Comparison of ENCODE assay signal across 11 cellular contexts in the genomic region with DNA sequence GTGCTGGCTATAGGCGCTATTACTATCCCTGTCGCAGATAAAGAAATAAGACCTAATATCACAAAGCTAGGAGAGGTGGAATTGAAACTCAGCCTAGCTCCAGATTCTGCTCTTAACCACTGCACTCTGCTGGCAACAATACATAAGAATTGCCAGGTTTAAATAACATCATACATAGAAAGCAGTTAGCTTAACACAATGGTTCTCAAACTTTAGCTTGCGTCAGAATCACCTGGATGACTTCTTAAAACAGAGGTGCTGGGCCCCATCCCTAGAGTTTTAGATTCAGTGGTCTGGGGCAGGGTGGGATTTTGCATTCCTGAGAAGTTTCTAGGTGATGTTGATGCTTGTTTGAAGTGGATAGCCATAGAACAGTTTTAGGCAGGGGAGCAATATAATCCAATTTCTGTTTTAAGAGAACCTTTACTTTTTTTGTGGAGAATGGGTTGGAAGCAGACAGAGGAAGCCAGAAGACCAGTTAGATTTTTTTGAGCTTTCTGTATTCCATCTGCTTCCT. TPM values are rescaled to one million over a fixed set of nuclear protein-coding genes. Genes with fewer than 3 reads are reported as not detected.
DNase-seq lines count a peak whose midpoint lies in the region; ATAC-seq and TF ChIP-seq lines count a peak whose summit lies in the region.
"Had no signal": no experiment of that assay in that cellular context is flagged by ENCODE, and none has a peak within 500 bp of the region (broad histone marks: within the 10 kb centered on the region; RNA-seq: fewer than 3 reads in every experiment).

No MANE protein-coding gene starts in this region.

- no peak overlapping the region for H3K4me2 ChIP-seq in mesenchymal stem cell (ENCODE audit: low read length, poor library complexity, severe bottlenecking)

- WGBS in mesenchymal stem cell: 100% methylated on average over 3 of the region's 3 CpGs

- no peak overlapping the region for H2AK5ac ChIP-seq in mesenchymal stem cell (ENCODE audit: low read length, severe bottlenecking)

- peak overlapping the region; percentile 55 for H3K27ac Mint-ChIP-seq in activated naive CD8-positive, alpha-beta T cell treated with anti-CD3 and anti-CD28 coated beads, Interleukin-2, amount 10 ng/mL, durations not matched to agents 7 days and 5 days

- H3K4ac ChIP-seq in mesenchymal stem cell (ENCODE audit: low read depth in 1 of 2, low read length in 2 of 2): peak overlapping the region in 1 of 2 experiments; percentile 12

- H3K18ac ChIP-seq in mesenchymal stem cell (ENCODE audit: low read depth in 1 of 2, low read length in 2 of 2): no peak overlapping the region

- H3K27me3 ChIP-seq in mesenchymal stem cell (ENCODE audit: control insufficient read depth in 1 of 2, insufficient read depth in 1 of 2, low read length in 2 of 2): no peaks in the 10 kb centered on the region
- no peaks in the 10 kb centered on the region for H3K27me3 ChIP-seq in WERI-Rb-1 (ENCODE audit: insufficient read depth, low read depth, severe bottlenecking)

- peaks cover 14% of the 10 kb centered on the region for H3K4me1 Mint-ChIP-seq in activated naive CD8-positive, alpha-beta T cell treated with anti-CD3 and anti-CD28 coated beads, Interleukin-2, amount 10 ng/mL, durations not matched to agents 7 days and 5 days

- H2BK5ac ChIP-seq in mesenchymal stem cell (ENCODE audit: low read depth, low read length, poor library complexity, severe bottlenecking): no peak overlapping the region

- no peak overlapping the region for H3K14ac ChIP-seq in mesenchymal stem cell (ENCODE audit: low read length in 2 of 2)

- no peaks in the 10 kb centered on the region for H3K9me3 ChIP-seq in HEK293 (ENCODE audit: control insufficient read depth, insufficient read depth, low read depth, low read length)
- no peaks in the 10 kb centered on the region for H3K9me3 ChIP-seq in mesenchymal stem cell (ENCODE audit: control insufficient read depth, low read length)
- H3K9me3 ChIP-seq in WERI-Rb-1 (ENCODE audit: severe bottlenecking): no peaks in the 10 kb centered on the region

- H2BK120ac ChIP-seq in mesenchymal stem cell (ENCODE audit: low read depth, low read length): no peak overlapping the region

- H3K9ac ChIP-seq in mesenchymal stem cell (ENCODE audit: low read length): peak overlapping the region; percentile 93

- peaks cover 4% of the 10 kb centered on the region for H3K36me3 Mint-ChIP-seq in activated naive CD8-positive, alpha-beta T cell treated with anti-CD3 and anti-CD28 coated beads, Interleukin-2, amount 10 ng/mL, durations not matched to agents 7 days and 5 days

- no peak overlapping the region for H4K91ac ChIP-seq in mesenchymal stem cell (ENCODE audit: low read length)

- no peak overlapping the region for H2AFZ ChIP-seq in mesenchymal stem cell (ENCODE audit: low read depth, low read length)

- no peak for TF ChIP-seq CTCF in AG10803 (conservative IDR thresholded peaks at IDR 0.05; ENCODE audit: low read length)
- TF ChIP-seq CTCF in HEK293 (tag by site-specific recombination; IDR thresholded peaks at IDR 0.05): no peak
- TF ChIP-seq CTCF in WERI-Rb-1 (IDR thresholded peaks at IDR 0.05; ENCODE audit: low read depth, low read length): no peak

- no peak overlapping the region for H2BK15ac ChIP-seq in mesenchymal stem cell (ENCODE audit: low read depth, poor library complexity, severe bottlenecking)

- H3K36me3 ChIP-seq in HEK293 (ENCODE audit: control insufficient read depth in 2 of 2, insufficient read depth in 1 of 2, low read length in 2 of 2): peaks cover 0 to 27% of the 10 kb centered on the region in 2 experiments; a peak in 1 of 3 replicates
- H3K36me3 ChIP-seq in mesenchymal stem cell (ENCODE audit: control insufficient read depth in 1 of 2, insufficient read depth in 2 of 2, low read depth in 1 of 2, low read length in 2 of 2): peaks cover 15 to 27% of the 10 kb centered on the region in 2 experiments
- peaks cover 5% of the 10 kb centered on the region for H3K36me3 ChIP-seq in WERI-Rb-1

- ATAC-seq in activated naive CD8-positive, alpha-beta T cell treated with anti-CD3 and anti-CD28 coated beads, Interleukin-2, amount 10 ng/mL, durations not matched to agents 7 days and 5 days (ENCODE audit: low read depth): no peak
- no peak for ATAC-seq in HG03378 (IDR thresholded peaks at IDR 0.05; ENCODE audit: unreplicated experiment)

- DNase-seq in AG10803 (ENCODE audit: low read depth) (no peak), mesenchymal stem cell (no peak), NCI-H446 (lab: John Stamatoyannopoulos, UW) (no peak), WERI-Rb-1 (no peak), DMS114 treated with DMSO at 0.1 percent for 48 hours (lab: John Stamatoyannopoulos, UW; ENCODE audit: unreplicated experiment) (no peak)
- DNase-seq in activated naive CD8-positive, alpha-beta T cell treated with anti-CD3 and anti-CD28 coated beads, Interleukin-2, amount 10 ng/mL, durations not matched to agents 7 days and 5 days: no peak

- peak overlapping the region; percentile 86 for H3K4me3 Mint-ChIP-seq in activated naive CD8-positive, alpha-beta T cell treated with anti-CD3 and anti-CD28 coated beads, Interleukin-2, amount 10 ng/mL, durations not matched to agents 7 days and 5 days

- POLR2A ChIA-PET in HEK293 (lab: Yijun Ruan, JAX): interaction anchor here (0.8 to 2.5 kb wide), 5 partner anchors 16 to 67 kb away, joined by 5 to 9 read pairs (median 6); a partner anchor contains a TSS
- POLR2A ChIA-PET in activated naive CD8-positive, alpha-beta T cell treated with anti-CD3 and anti-CD28 coated beads, Interleukin-2, amount 10 ng/mL, durations not matched to agents 7 days and 5 days (lab: Charles Lee): interaction anchor here (0.6 to 2.5 kb wide), 6 partner anchors 24 to 175 kb away, joined by 3 to 9 read pairs (median 5); a partner anchor contains a TSS

- no peak overlapping the region for H4K8ac ChIP-seq in mesenchymal stem cell (ENCODE audit: low read length)

- peaks cover 22% of the 10 kb centered on the region for H3K79me1 ChIP-seq in mesenchymal stem cell (replicated peaks; ENCODE audit: low read length, poor library complexity, severe bottlenecking)

- no peak overlapping the region for H3K23ac ChIP-seq in mesenchymal stem cell (ENCODE audit: low read length in 2 of 2)

- peak overlapping the region; percentile 97 for H3K4me3 ChIP-seq in AG10803 (ENCODE audit: low read length)
- no peak overlapping the region for H3K4me3 ChIP-seq in HEK293 (ENCODE audit: low read depth, low read length)
- peak overlapping the region in 1 of 2 experiments; percentile 97 for H3K4me3 ChIP-seq in mesenchymal stem cell (ENCODE audit: insufficient read depth in 1 of 2, low read depth in 1 of 2, low read length in 2 of 2)
- no peak overlapping the region for H3K4me3 ChIP-seq in WERI-Rb-1 (ENCODE audit: low read depth, low read length)

- CTCF ChIA-PET in HEK293 (lab: Yijun Ruan, JAX): interaction anchor here (1.0 to 3.1 kb wide), 3 partner anchors 24 to 161 kb away, joined by 3 to 21 read pairs (median 3); no protein-coding TSS in a partner anchor

- H3K27me3 Mint-ChIP-seq in activated naive CD8-positive, alpha-beta T cell treated with anti-CD3 and anti-CD28 coated beads, Interleukin-2, amount 10 ng/mL, durations not matched to agents 7 days and 5 days: no peaks in the 10 kb centered on the region

- no peaks in the 10 kb centered on the region for H3K9me3 Mint-ChIP-seq in activated naive CD8-positive, alpha-beta T cell treated with anti-CD3 and anti-CD28 coated beads, Interleukin-2, amount 10 ng/mL, durations not matched to agents 7 days and 5 days

- H3K27ac ChIP-seq in HEK293 (ENCODE audit: extremely low read depth, low read depth, low read length) (no peak overlapping the region), mesenchymal stem cell (ENCODE audit: low read length, poor library complexity, severe bottlenecking) (no peak overlapping the region), WERI-Rb-1 (no peak overlapping the region)

- H3K4me1 ChIP-seq in HEK293 (ENCODE audit: control insufficient read depth, insufficient read depth, low read length): no peaks in the 10 kb centered on the region
- peaks cover 26% of the 10 kb centered on the region for H3K4me1 ChIP-seq in mesenchymal stem cell (ENCODE audit: control insufficient read depth, insufficient read depth, low read depth, low read length)

- no peak overlapping the region for H2BK12ac ChIP-seq in mesenchymal stem cell (ENCODE audit: low read length in 2 of 2)

RNA-seq across cellular contexts. Expression of a gene that starts 1.1 kb away (rescaled TPM):
- 10 to 100 TPM; 32.7 to 34.3 TPM for total RNA-seq in activated naive CD8-positive, alpha-beta T cell treated with anti-CD3 and anti-CD28 coated beads, Interleukin-2, amount 10 ng/mL, durations not matched to agents 7 days and 5 days
- 55.9 TPM for polyA plus RNA-seq in mesenchymal stem cell (2013, experiment 1 of 2)
- polyA plus RNA-seq in mesenchymal stem cell (2013, experiment 2 of 2): 60.5 TPM

RNA-seq across cellular contexts. Expression of a gene that starts 3.8 kb away (rescaled TPM):
- total RNA-seq in activated naive CD8-positive, alpha-beta T cell treated with anti-CD3 and anti-CD28 coated beads, Interleukin-2, amount 10 ng/mL, durations not matched to agents 7 days and 5 days: under 1 TPM; 0.20 to 0.36 TPM
- 1.2 TPM for polyA plus RNA-seq in mesenchymal stem cell (2013, experiment 1 of 2)
- polyA plus RNA-seq in mesenchymal stem cell (2013, experiment 2 of 2): 1.1 TPM

RNA-seq across cellular contexts. Expression of a gene that starts 23.0 kb away (rescaled TPM):
- not detected for total RNA-seq in activated naive CD8-positive, alpha-beta T cell treated with anti-CD3 and anti-CD28 coated beads, Interleukin-2, amount 10 ng/mL, durations not matched to agents 7 days and 5 days
- not detected for polyA plus RNA-seq in mesenchymal stem cell (2013, experiment 1 of 2)
- polyA plus RNA-seq in mesenchymal stem cell (2013, experiment 2 of 2): not detected
- total RNA-seq: dermis microvascular lymphatic vessel endothelial cell, lung, M059J had no signal
- polyA plus RNA-seq: lung had no signal

RNA-seq across cellular contexts. Expression of a gene that starts 24.4 kb away (rescaled TPM):
- total RNA-seq in activated naive CD8-positive, alpha-beta T cell treated with anti-CD3 and anti-CD28 coated beads, Interleukin-2, amount 10 ng/mL, durations not matched to agents 7 days and 5 days: not detected
- polyA plus RNA-seq in mesenchymal stem cell (2013, experiment 1 of 2): 0.12 TPM
- 0.23 TPM for polyA plus RNA-seq in mesenchymal stem cell (2013, experiment 2 of 2)

RNA-seq across cellular contexts. Expression of a gene that starts 48.3 kb away (rescaled TPM):
- 10 to 100 TPM; 47.9 to 50.8 TPM for total RNA-seq in activated naive CD8-positive, alpha-beta T cell treated with anti-CD3 and anti-CD28 coated beads, Interleukin-2, amount 10 ng/mL, durations not matched to agents 7 days and 5 days
- polyA plus RNA-seq in mesenchymal stem cell (2013, experiment 1 of 2): 1.2 TPM
- polyA plus RNA-seq in mesenchymal stem cell (2013, experiment 2 of 2): 1.1 TPM
